41 cellular contexts compared by ENCODE assay signal in genomic region chr1:10992864-10993263, GRCh38. TPM values are rescaled to one million over a fixed set of nuclear protein-coding genes. Genes with fewer than 3 reads are reported as not detected.
"Had no signal": no experiment of that assay in that cellular context is flagged by ENCODE, and none has a peak within 500 bp of the region (broad histone marks: within the 10 kb centered on the region; RNA-seq: fewer than 3 reads in every experiment).

No MANE protein-coding gene starts in this region.

- H3K27me3 Mint-ChIP-seq: activated naive CD4-positive, alpha-beta T cell treated with anti-CD3 and anti-CD28 coated beads, Interleukin-2, amount 50 U/mL, for 24 hours; activated naive CD8-positive, alpha-beta T cell; activated naive CD8-positive, alpha-beta T cell treated with anti-CD3 and anti-CD28 coated beads for 36 hours; activated naive CD8-positive, alpha-beta T cell treated with anti-CD3 and anti-CD28 coated beads, Interleukin-2, amount 50 U/mL, for 24 hours; activated T-cell treated with anti-CD3 and anti-CD28 coated beads, Interleukin-2, amount 50 U/mL, for 24 hours; activated T-helper 17 cell treated with anti-CD3 and anti-CD28 coated beads, Interleukin-2, amount 50 U/mL, for 72 hours; central memory CD8-positive, alpha-beta T cell had no signal

- H3K36me3 Mint-ChIP-seq: activated naive CD4-positive, alpha-beta T cell treated with anti-CD3 and anti-CD28 coated beads, Interleukin-2, amount 10 ng/mL, durations not matched to agents 7 days and 5 days; activated naive CD4-positive, alpha-beta T cell treated with anti-CD3 and anti-CD28 coated beads, Interleukin-2, amount 50 U/mL, for 24 hours; activated naive CD4-positive, alpha-beta T cell treated with anti-CD3 and anti-CD28 coated beads, Interleukin-2, amount 50 U/mL, for 72 hours; activated naive CD8-positive, alpha-beta T cell; activated naive CD8-positive, alpha-beta T cell treated with anti-CD3 and anti-CD28 coated beads for 36 hours; activated naive CD8-positive, alpha-beta T cell treated with anti-CD3 and anti-CD28 coated beads, Interleukin-2, amount 10 ng/mL, durations not matched to agents 7 days and 5 days; brain had no signal

- H3K36me3 ChIP-seq: adrenal gland, ascending aorta, brain microvascular endothelial cell, breast epithelium, cardiac muscle cell had no signal

- FAIRE-seq: bronchial epithelial cell had no signal

- H3K27ac Mint-ChIP-seq: activated naive CD4-positive, alpha-beta T cell treated with anti-CD3 and anti-CD28 coated beads for 36 hours; activated naive CD4-positive, alpha-beta T cell treated with anti-CD3 and anti-CD28 coated beads, Interleukin-2, amount 10 ng/mL, durations not matched to agents 7 days and 5 days; activated naive CD4-positive, alpha-beta T cell treated with anti-CD3 and anti-CD28 coated beads, Interleukin-2, amount 50 U/mL, for 24 hours; activated naive CD4-positive, alpha-beta T cell treated with anti-CD3 and anti-CD28 coated beads, Interleukin-2, amount 50 U/mL, for 72 hours; activated naive CD8-positive, alpha-beta T cell; activated naive CD8-positive, alpha-beta T cell treated with anti-CD3 and anti-CD28 coated beads for 36 hours; activated naive CD8-positive, alpha-beta T cell treated with anti-CD3 and anti-CD28 coated beads, Interleukin-2, amount 10 ng/mL, durations not matched to agents 7 days and 5 days; activated naive CD8-positive, alpha-beta T cell treated with anti-CD3 and anti-CD28 coated beads, Interleukin-2, amount 50 U/mL, for 24 hours; activated T-cell treated with anti-CD3 and anti-CD28 coated beads, Interleukin-2, amount 50 U/mL, for 24 hours; activated T-cell treated with anti-CD3 and anti-CD28 coated beads, Interleukin-2, amount 50 U/mL, for 72 hours; activated T-helper 1 cell treated with anti-CD3 and anti-CD28 coated beads, Interleukin-12 subunit alpha, Interleukin-12 subunit beta, Interleukin-2, Interleukin-4 antibody, amounts not matched to agents 30 ng/mL and 10 ng/mL and 1 ng/mL, durations not matched to agents 14 hours and 24 hours and 36 hours; activated T-helper 17 cell treated with anti-CD3 and anti-CD28 coated beads, Interleukin-2, amount 50 U/mL, for 72 hours; activated T-helper 2 cell treated with anti-CD3 and anti-CD28 coated beads, Interferon-gamma antibody, Interleukin-2, Interleukin-4, amounts not matched to agents 10 μg/mL and 5 μg/mL and 100 μg/mL, durations not matched to agents 14 hours and 24 hours and 36 hours; brain had no signal

- H3K4me3 Mint-ChIP-seq: activated naive CD4-positive, alpha-beta T cell treated with anti-CD3 and anti-CD28 coated beads for 36 hours; activated naive CD4-positive, alpha-beta T cell treated with anti-CD3 and anti-CD28 coated beads, Interleukin-2, amount 10 ng/mL, durations not matched to agents 7 days and 5 days; activated naive CD4-positive, alpha-beta T cell treated with anti-CD3 and anti-CD28 coated beads, Interleukin-2, amount 50 U/mL, for 24 hours; activated naive CD8-positive, alpha-beta T cell; activated naive CD8-positive, alpha-beta T cell treated with anti-CD3 and anti-CD28 coated beads for 36 hours; activated naive CD8-positive, alpha-beta T cell treated with anti-CD3 and anti-CD28 coated beads, Interleukin-2, amount 10 ng/mL, durations not matched to agents 7 days and 5 days; activated naive CD8-positive, alpha-beta T cell treated with anti-CD3 and anti-CD28 coated beads, Interleukin-2, amount 50 U/mL, for 24 hours; activated T-cell treated with anti-CD3 and anti-CD28 coated beads, Interleukin-2, amount 50 U/mL, for 24 hours; activated T-cell treated with anti-CD3 and anti-CD28 coated beads, Interleukin-2, amount 50 U/mL, for 4 hours; activated T-cell treated with anti-CD3 and anti-CD28 coated beads, Interleukin-2, amount 50 U/mL, for 72 hours; activated T-helper 1 cell treated with anti-CD3 and anti-CD28 coated beads, Interleukin-12 subunit alpha, Interleukin-12 subunit beta, Interleukin-2, Interleukin-4 antibody, amounts not matched to agents 30 ng/mL and 10 ng/mL and 1 ng/mL, durations not matched to agents 14 hours and 24 hours and 36 hours; activated T-helper 17 cell treated with anti-CD3 and anti-CD28 coated beads, Interleukin-2, amount 50 U/mL, for 72 hours; brain; central memory CD8-positive, alpha-beta T cell had no signal

- H3K4me1 Mint-ChIP-seq: activated naive CD4-positive, alpha-beta T cell treated with anti-CD3 and anti-CD28 coated beads, Interleukin-2, amount 10 ng/mL, durations not matched to agents 7 days and 5 days; activated naive CD4-positive, alpha-beta T cell treated with anti-CD3 and anti-CD28 coated beads, Interleukin-2, amount 50 U/mL, for 24 hours; activated naive CD8-positive, alpha-beta T cell treated with anti-CD3 and anti-CD28 coated beads for 36 hours; activated naive CD8-positive, alpha-beta T cell treated with anti-CD3 and anti-CD28 coated beads, Interleukin-2, amount 10 ng/mL, durations not matched to agents 7 days and 5 days; activated naive CD8-positive, alpha-beta T cell treated with anti-CD3 and anti-CD28 coated beads, Interleukin-2, amount 50 U/mL, for 24 hours; activated T-helper 17 cell treated with anti-CD3 and anti-CD28 coated beads, Interleukin-2, amount 50 U/mL, for 72 hours; brain; central memory CD8-positive, alpha-beta T cell had no signal

- H3K27ac ChIP-seq: adrenal gland, ascending aorta, body of pancreas, brain microvascular endothelial cell, breast epithelium, cardiac muscle cell had no signal

- H3K9me3 ChIP-seq: adrenal gland, ascending aorta, body of pancreas, breast epithelium had no signal

- DNase-seq: activated effector memory CD4-positive, alpha-beta T cell treated with anti-CD3 and anti-CD28 coated beads, Interleukin-2, amount 50 U/mL, for 16 hours; activated effector memory CD4-positive, alpha-beta T cell treated with Interleukin-2 at 50 U/mL for 16 hours; activated gamma-delta T cell; activated gamma-delta T cell treated with Interleukin-2 at 50 U/mL for 16 hours; activated naive CD4-positive, alpha-beta T cell; activated naive CD4-positive, alpha-beta T cell treated with anti-CD3 and anti-CD28 coated beads for 36 hours; activated naive CD4-positive, alpha-beta T cell treated with anti-CD3 and anti-CD28 coated beads, Interleukin-2, amount 10 ng/mL, durations not matched to agents 7 days and 5 days; activated naive CD4-positive, alpha-beta T cell treated with anti-CD3 and anti-CD28 coated beads, Interleukin-2, amount 50 U/mL, for 16 hours; activated naive CD4-positive, alpha-beta T cell treated with Interleukin-2 at 50 U/mL for 16 hours; activated naive CD8-positive, alpha-beta T cell treated with anti-CD3 and anti-CD28 coated beads for 36 hours; activated naive CD8-positive, alpha-beta T cell treated with anti-CD3 and anti-CD28 coated beads, Interleukin-2, amount 10 ng/mL, durations not matched to agents 7 days and 5 days; activated naive CD8-positive, alpha-beta T cell treated with anti-CD3 and anti-CD28 coated beads, Interleukin-2, amount 50 U/mL, for 24 hours; activated T-cell treated with anti-CD3 and anti-CD28 coated beads, Interleukin-2, amount 50 U/mL, for 1 hour; activated T-cell treated with anti-CD3 and anti-CD28 coated beads, Interleukin-2, amount 50 U/mL, for 24 hours; activated T-cell treated with anti-CD3 and anti-CD28 coated beads, Interleukin-2, amount 50 U/mL, for 4 hours; activated T-cell treated with anti-CD3 and anti-CD28 coated beads, Interleukin-2, amount 50 U/mL, for 48 hours; activated T-cell treated with anti-CD3 and anti-CD28 coated beads, Interleukin-2, amount 50 U/mL, for 72 hours; adrenal gland; amniotic stem cell; amygdala; anterior cingulate cortex; aorta; brain microvascular endothelial cell; caudate nucleus; central memory CD4-positive, alpha-beta T cell; cerebellar nuclear complex had no signal

- H3K4me1 ChIP-seq: adrenal gland, ascending aorta, body of pancreas, breast epithelium had no signal

- ATAC-seq: activated naive CD4-positive, alpha-beta T cell treated with anti-CD3 and anti-CD28 coated beads, Interleukin-2, amount 50 U/mL, for 72 hours; activated naive CD8-positive, alpha-beta T cell treated with anti-CD3 and anti-CD28 coated beads, Interleukin-2, amount 50 U/mL, for 24 hours; activated T-cell treated with anti-CD3 and anti-CD28 coated beads, Interleukin-2, amount 50 U/mL, for 4 hours; activated T-cell treated with anti-CD3 and anti-CD28 coated beads, Interleukin-2, amount 50 U/mL, for 72 hours; activated T-helper 17 cell treated with anti-CD3 and anti-CD28 coated beads, Interleukin-2, amount 50 U/mL, for 72 hours; body of pancreas had no signal

- H3K9me3 Mint-ChIP-seq: activated naive CD4-positive, alpha-beta T cell treated with anti-CD3 and anti-CD28 coated beads for 36 hours; activated naive CD4-positive, alpha-beta T cell treated with anti-CD3 and anti-CD28 coated beads, Interleukin-2, amount 10 ng/mL, durations not matched to agents 7 days and 5 days; activated naive CD4-positive, alpha-beta T cell treated with anti-CD3 and anti-CD28 coated beads, Interleukin-2, amount 50 U/mL, for 24 hours; activated naive CD4-positive, alpha-beta T cell treated with anti-CD3 and anti-CD28 coated beads, Interleukin-2, amount 50 U/mL, for 72 hours; activated naive CD8-positive, alpha-beta T cell treated with anti-CD3 and anti-CD28 coated beads for 36 hours; activated naive CD8-positive, alpha-beta T cell treated with anti-CD3 and anti-CD28 coated beads, Interleukin-2, amount 10 ng/mL, durations not matched to agents 7 days and 5 days; activated naive CD8-positive, alpha-beta T cell treated with anti-CD3 and anti-CD28 coated beads, Interleukin-2, amount 50 U/mL, for 24 hours; activated T-cell treated with anti-CD3 and anti-CD28 coated beads, Interleukin-2, amount 50 U/mL, for 24 hours; activated T-cell treated with anti-CD3 and anti-CD28 coated beads, Interleukin-2, amount 50 U/mL, for 4 hours; activated T-cell treated with anti-CD3 and anti-CD28 coated beads, Interleukin-2, amount 50 U/mL, for 72 hours; activated T-helper 1 cell treated with anti-CD3 and anti-CD28 coated beads, Interleukin-12 subunit alpha, Interleukin-12 subunit beta, Interleukin-2, Interleukin-4 antibody, amounts not matched to agents 30 ng/mL and 10 ng/mL and 1 ng/mL, durations not matched to agents 14 hours and 24 hours and 36 hours; activated T-helper 17 cell treated with anti-CD3 and anti-CD28 coated beads, Interleukin-2, amount 50 U/mL, for 72 hours; activated T-helper 2 cell treated with anti-CD3 and anti-CD28 coated beads, Interferon-gamma antibody, Interleukin-2, Interleukin-4, amounts not matched to agents 10 μg/mL and 5 μg/mL and 100 μg/mL, durations not matched to agents 14 hours and 24 hours and 36 hours; brain; central memory CD8-positive, alpha-beta T cell had no signal

- H3K4me3 ChIP-seq: adrenal gland, ascending aorta, body of pancreas, breast epithelium, cardiac muscle cell had no signal

- H3K27me3 ChIP-seq: adrenal gland, ascending aorta, body of pancreas, breast epithelium, cardiac muscle cell had no signal

RNA-seq across cellular contexts. Expression of gene MASP2, which starts 54.2 kb away (rescaled TPM):
- total RNA-seq: activated naive CD8-positive, alpha-beta T cell treated with anti-CD3 and anti-CD28 coated beads, Interleukin-2, amount 10 ng/mL, durations not matched to agents 7 days and 5 days; adrenal gland; aorta; ascending aorta; body of pancreas; breast epithelium; bronchial epithelial cell; cardiac muscle cell; cardiac septum; chondrocyte had no signal
